Comparison of ENCODE assay signal across 11 cellular contexts in genomic region chr10:124703372-124703771, GRCh38. TPM values are rescaled to one million over a fixed set of nuclear protein-coding genes. Genes with fewer than 3 reads are reported as not detected.
DNase-seq lines count a peak whose midpoint lies in the region; ATAC-seq and TF ChIP-seq lines count a peak whose summit lies in the region.
"Had no signal": no experiment of that assay in that cellular context is flagged by ENCODE, and none has a peak within 500 bp of the region (broad histone marks: within the 10 kb centered on the region; RNA-seq: fewer than 3 reads in every experiment).

No MANE protein-coding gene starts in this region.

- no peak overlapping the region for H3K9ac ChIP-seq in H9 (ENCODE audit: extremely low read depth, insufficient read length, low read length)

- no peak overlapping the region for H2BK12ac ChIP-seq in H9 (ENCODE audit: insufficient read length, low read depth, low read length)

- peak overlapping the region; percentile 90 for H3K27ac ChIP-seq in CD4-positive, alpha-beta memory T cell (ENCODE audit: low read depth, low read length)
- H3K27ac ChIP-seq in gastroesophageal sphincter (peak overlapping the region; percentile 48 to 84 (median 80)), sigmoid colon (peak overlapping the region; percentile 66 to 81 (median 72)), H9 (ENCODE audit: insufficient read length, low read depth, low read length) (no peak overlapping the region)

- no peak overlapping the region for H2AFZ ChIP-seq in H9 (ENCODE audit: low read length)

- H2BK15ac ChIP-seq in H9 (ENCODE audit: low read depth, low read length): no peak overlapping the region

- no peak overlapping the region for H3K4me3 ChIP-seq in CD4-positive, alpha-beta memory T cell (ENCODE audit: low read length in 2 of 2)
- H3K4me3 ChIP-seq in gastroesophageal sphincter (no peak overlapping the region), sigmoid colon (no peak overlapping the region)

- POLR2A ChIA-PET in CD4-positive, alpha-beta memory T cell (lab: Charles Lee; ENCODE audit: partially characterized antibody): interaction anchor here (0.7 to 15.3 kb wide), 12 partner anchors 9 to 55 kb away, joined by 3 to 544 read pairs (median 12); partner anchors contain the start of gene FAM53B
- POLR2A ChIA-PET in activated CD4-positive, alpha-beta memory T cell treated with anti-CD3 and anti-CD28 coated beads for 36 hours (lab: Charles Lee): interaction anchor here (1.4 to 1.6 kb wide), 3 partner anchors 16 to 31 kb away, joined by 3 to 5 read pairs (median 5); no protein-coding TSS in a partner anchor

- CTCF ChIA-PET in CD4-positive, alpha-beta memory T cell (lab: Charles Lee; ENCODE audit: partially characterized antibody): interaction anchor here (1.5 to 11.1 kb wide), 7 partner anchors 12 to 55 kb away, joined by 3 to 201 read pairs (median 7); no protein-coding TSS in a partner anchor
- CTCF ChIA-PET in activated CD4-positive, alpha-beta memory T cell treated with anti-CD3 and anti-CD28 coated beads for 36 hours (lab: Charles Lee): interaction anchor here (1.7 to 4.0 kb wide), 6 partner anchors 14 to 58 kb away, joined by 3 to 46 read pairs (median 22); no protein-coding TSS in a partner anchor

- no peak overlapping the region for H2BK5ac ChIP-seq in H9 (ENCODE audit: insufficient read length, low read length)

- WGBS in gastroesophageal sphincter (ENCODE audit: low coverage in 1 of 2), 2 donors: 25 to 67% methylated on average over 1 of the region's 7 CpGs
- 90 to 92% methylated on average over 7 of the region's 7 CpGs for WGBS in sigmoid colon, 2 donors
- no CpG with 5 or more reads among the region's 7 CpGs for WGBS in H9 (ENCODE audit: extremely low coverage, insufficient read length, low lambda C conversion rate)

- H4K91ac ChIP-seq in H9 (ENCODE audit: insufficient read length, low read depth, low read length): no peak overlapping the region

- peaks cover 100% of the 10 kb centered on the region for H3K4me1 ChIP-seq in CD4-positive, alpha-beta memory T cell (ENCODE audit: insufficient read depth, low read length)
- H3K4me1 ChIP-seq in gastroesophageal sphincter (peaks cover 25 to 100% (median 97%) of the 10 kb centered on the region in 3 donors), sigmoid colon (peaks cover 0 to 99% (median 89%) of the 10 kb centered on the region in 4 donors), H9 (ENCODE audit: insufficient read depth, low read length) (peaks cover 2% of the 10 kb centered on the region; the same call in 1 of the 2 replicates)

- TF ChIP-seq EP300 in gastroesophageal sphincter (IDR thresholded peaks at IDR 0.05) (no peak), sigmoid colon (IDR thresholded peaks at IDR 0.05) (no peak)

- no peaks in the 10 kb centered on the region for H3K9me3 ChIP-seq in CD4-positive, alpha-beta memory T cell (ENCODE audit: control insufficient read depth in 1 of 2, low read length in 2 of 2)
- H3K9me3 ChIP-seq in gastroesophageal sphincter: no peaks in the 10 kb centered on the region
- no peaks in the 10 kb centered on the region for H3K9me3 ChIP-seq in sigmoid colon
- H3K9me3 ChIP-seq in H9 (ENCODE audit: control insufficient read depth, low read depth, low read length): no peaks in the 10 kb centered on the region

- TF ChIP-seq CTCF in gastroesophageal sphincter (IDR thresholded peaks at IDR 0.05) (no peak), sigmoid colon (IDR thresholded peaks at IDR 0.05) (no peak), H9 (conservative IDR thresholded peaks at IDR 0.05) (no peak)

- H3K27me3 ChIP-seq in CD4-positive, alpha-beta memory T cell (ENCODE audit: insufficient read depth, low read length): no peaks in the 10 kb centered on the region
- H3K27me3 ChIP-seq in gastroesophageal sphincter (no peaks in the 10 kb centered on the region), sigmoid colon (no peaks in the 10 kb centered on the region), H9 (ENCODE audit: insufficient read depth, low read length) (no peaks in the 10 kb centered on the region)

- no peak overlapping the region for H3K18ac ChIP-seq in H9 (ENCODE audit: insufficient read length, low read depth, low read length)

- no peak overlapping the region for H2BK20ac ChIP-seq in H9 (ENCODE audit: low read depth, low read length, poor library complexity, severe bottlenecking)

- H3K27ac Mint-ChIP-seq in CD4-positive, alpha-beta memory T cell: peak overlapping the region; percentile 95 to 99 (median 97)
- peak overlapping the region; percentile 95 for H3K27ac Mint-ChIP-seq in activated CD4-positive, alpha-beta memory T cell treated with anti-CD3 and anti-CD28 coated beads for 36 hours
- peak overlapping the region in 1 of 3 experiments; percentile 37; a peak in 1 of 7 replicates for H3K27ac Mint-ChIP-seq in H9

- H3K4me1 Mint-ChIP-seq in CD4-positive, alpha-beta memory T cell: peaks cover 73 to 100% (median 93%) of the 10 kb centered on the region in 4 donors
- peaks cover 99% of the 10 kb centered on the region for H3K4me1 Mint-ChIP-seq in activated CD4-positive, alpha-beta memory T cell treated with anti-CD3 and anti-CD28 coated beads for 36 hours (ENCODE audit: low read depth)
- peaks cover 17 to 23% of the 10 kb centered on the region in 2 experiments for H3K4me1 Mint-ChIP-seq in H9

- H3K23ac ChIP-seq in H9 (ENCODE audit: insufficient read length, low read depth, low read length): no peak overlapping the region

- H4K8ac ChIP-seq in H9 (replicated peaks; ENCODE audit: insufficient read length, low read depth, low read length): no peak overlapping the region

- intact Hi-C loops in CD4-positive, alpha-beta memory T cell (cut with micrococcal nuclease): loop anchor here (2.0 kb wide), 1 partner anchor 15 kb away; no protein-coding TSS in a partner anchor
- intact Hi-C loops in activated CD4-positive, alpha-beta memory T cell treated with anti-CD3 and anti-CD28 coated beads for 36 hours (cut with micrococcal nuclease): no loop called here
- intact Hi-C loops in sigmoid colon (cut with DNase I) (loop anchor here (5.0 kb wide), 1 partner anchor 39 kb away; the partner anchor contains the start of gene FAM53B), posterior vena cava (cut with DNase I) (loop anchor here in 1 of 2 donors (5.0 kb wide), 1 partner anchor 39 kb away; the partner anchor contains the start of gene FAM53B)

- no peaks in the 10 kb centered on the region for H4K20me1 ChIP-seq in H9 (ENCODE audit: control insufficient read depth, insufficient read depth, insufficient read length)

- ATAC-seq in gastroesophageal sphincter: no peak

- H4K5ac ChIP-seq in H9 (ENCODE audit: insufficient read length, low read depth, low read length): no peak overlapping the region

- H3K14ac ChIP-seq in H9 (ENCODE audit: insufficient read depth, low read length): no peak overlapping the region

- DNase-seq in CD4-positive, alpha-beta memory T cell: peak in 1 of 5 donors; percentile 9
- no peak for DNase-seq in activated CD4-positive, alpha-beta memory T cell treated with anti-CD3 and anti-CD28 coated beads for 36 hours
- DNase-seq in sigmoid colon (no peak), H9 (no peak), posterior vena cava (ENCODE audit: low spot score) (no peak), A172 (ENCODE audit: low spot score) (no peak), inferior parietal cortex (ENCODE audit: extremely low spot score) (no peak)
- DNase-seq: activated CD8-positive, alpha-beta memory T cell treated with anti-CD3 and anti-CD28 coated beads for 24 hours; effector CD4-positive, alpha-beta T cell; IMR-90 had no signal

- no peak overlapping the region for H3K4ac ChIP-seq in H9 (ENCODE audit: low read depth, low read length)

- peaks cover 18% of the 10 kb centered on the region for H3K36me3 ChIP-seq in CD4-positive, alpha-beta memory T cell (ENCODE audit: insufficient read depth, low read length)
- H3K36me3 ChIP-seq in gastroesophageal sphincter: peaks cover 0 to 14% of the 10 kb centered on the region in 2 donors
- peaks cover 0 to 25% (median 2%) of the 10 kb centered on the region in 4 donors for H3K36me3 ChIP-seq in sigmoid colon

- peaks cover 0 to 2% (median 0%) of the 10 kb centered on the region in 8 donors for H3K9me3 Mint-ChIP-seq in CD4-positive, alpha-beta memory T cell
- no peaks in the 10 kb centered on the region for H3K9me3 Mint-ChIP-seq in activated CD4-positive, alpha-beta memory T cell treated with anti-CD3 and anti-CD28 coated beads for 36 hours
- no peaks in the 10 kb centered on the region for H3K9me3 Mint-ChIP-seq in H9

- H3K56ac ChIP-seq in H9 (ENCODE audit: insufficient read length, low read depth, low read length): no peak overlapping the region

- no peak overlapping the region for H2AK5ac ChIP-seq in H9 (ENCODE audit: insufficient read length, low read length)

- no peaks in the 10 kb centered on the region for H3K79me1 ChIP-seq in H9 (ENCODE audit: insufficient read depth, low read depth, low read length, poor library complexity, severe bottlenecking)

- H3K23me2 ChIP-seq in H9 (ENCODE audit: insufficient read length, low read depth, low read length, poor library complexity, severe bottlenecking): no peaks in the 10 kb centered on the region

- H2BK120ac ChIP-seq in H9 (ENCODE audit: low read depth, low read length, poor library complexity, severe bottlenecking): no peak overlapping the region

- no peak overlapping the region for H3K4me2 ChIP-seq in H9 (ENCODE audit: insufficient read depth, insufficient read length, low read length)

- TF ChIP-seq POLR2A in gastroesophageal sphincter (IDR thresholded peaks at IDR 0.05) (no peak), sigmoid colon (IDR thresholded peaks at IDR 0.05) (no peak)

- peak overlapping the region; percentile 6 to 90 (median 47) for H3K4me3 Mint-ChIP-seq in CD4-positive, alpha-beta memory T cell
- H3K4me3 Mint-ChIP-seq in activated CD4-positive, alpha-beta memory T cell treated with anti-CD3 and anti-CD28 coated beads for 36 hours: no peak overlapping the region
- H3K4me3 Mint-ChIP-seq in H9: no peak overlapping the region; a peak in 1 of 5 replicates

- H3K79me2 ChIP-seq in H9 (ENCODE audit: insufficient read depth, low read length): no peaks in the 10 kb centered on the region

- peaks cover 24 to 58% of the 10 kb centered on the region in 2 donors for H3K36me3 Mint-ChIP-seq in CD4-positive, alpha-beta memory T cell
- H3K36me3 Mint-ChIP-seq in activated CD4-positive, alpha-beta memory T cell treated with anti-CD3 and anti-CD28 coated beads for 36 hours: peaks cover 35% of the 10 kb centered on the region
- H3K36me3 Mint-ChIP-seq in H9 (ENCODE audit: insufficient read depth in 1 of 3, low read depth in 3 of 3): peaks cover 13 to 18% (median 13%) of the 10 kb centered on the region in 3 experiments; a peak in 6 of 7 replicates

- no peaks in the 10 kb centered on the region for H3K27me3 Mint-ChIP-seq in CD4-positive, alpha-beta memory T cell
- no peaks in the 10 kb centered on the region for H3K27me3 Mint-ChIP-seq in activated CD4-positive, alpha-beta memory T cell treated with anti-CD3 and anti-CD28 coated beads for 36 hours
- no peaks in the 10 kb centered on the region for H3K27me3 Mint-ChIP-seq in H9 (ENCODE audit: low read depth)

- no peak overlapping the region for H3T11ph ChIP-seq in H9 (ENCODE audit: low read length)

RNA-seq across cellular contexts. Expression of gene FAM53B, which starts 40.8 kb away (rescaled TPM):
- 10 to 100 TPM; 57.3 to 60.7 TPM for total RNA-seq in CD4-positive, alpha-beta memory T cell
- 10 to 100 TPM in 1 of 2 donors, 1 to 10 TPM in 1; 7.3 to 42.5 TPM for polyA plus RNA-seq in CD4-positive, alpha-beta memory T cell
- 10 to 100 TPM; 25.3 to 25.5 TPM for total RNA-seq in activated CD4-positive, alpha-beta memory T cell treated with anti-CD3 and anti-CD28 coated beads for 36 hours
- total RNA-seq in gastroesophageal sphincter: 10 to 100 TPM; 24.5 to 33.0 (median 30.2) TPM
- 10 to 100 TPM; 32.3 to 36.6 (median 34.4) TPM for total RNA-seq in sigmoid colon
- 10 to 100 TPM in 2 of 3 donors, 1 to 10 TPM in 1; 9.6 to 36.4 (median 12.0) TPM for polyA plus RNA-seq in sigmoid colon
- 10.6 and 11.5 TPM in 2 replicates for total RNA-seq in H9 (2021)
- 10 to 100 TPM; 15.6 to 21.4 TPM for total RNA-seq in posterior vena cava
- 8.5 and 8.7 TPM in 2 replicates for total RNA-seq in A172 (2014; rRNA removed; shearing (Covaris generic))

Comparison
In these comparisons a context has a peak if more than half of its experiments do, and no peak if none do; other contexts are left out.
1. H3K4me3 Mint-ChIP-seq: peak in CD4-positive, alpha-beta memory T cell (8 of 8); none in activated CD4-positive, alpha-beta memory T cell treated with anti-CD3 and anti-CD28 coated beads for 36 hours (single experiment) and H9 (0 of 2).